Comparison of ENCODE assay signal across 17 cellular contexts in genomic region chr3:66831931-66832330, GRCh38.
DNase-seq lines count a peak whose midpoint lies in the region; ATAC-seq and TF ChIP-seq lines count a peak whose summit lies in the region.
"Had no signal": no experiment of that assay in that cellular context is flagged by ENCODE, and none has a peak within 500 bp of the region (broad histone marks: within the 10 kb centered on the region; RNA-seq: fewer than 3 reads in every experiment).

No MANE protein-coding gene starts in this region.

- no peaks in the 10 kb centered on the region for H3K9me3 Mint-ChIP-seq in glutamatergic neuron (ENCODE audit: unreplicated experiment)
- H3K9me3 Mint-ChIP-seq: CD4-positive, CD25-positive, alpha-beta regulatory T cell; CD8-positive, alpha-beta T cell; H9 had no signal

- H3K27ac ChIP-seq in body of pancreas (peak overlapping the region in 3 of 4 donors; percentile 14 to 85 (median 81)), MM.1S (ENCODE audit: low read length) (no peak overlapping the region)
- H3K27ac ChIP-seq: BLaER1, C4-2B, GM23248 had no signal

- H3K9me2 ChIP-seq in Loucy (replicated peaks; ENCODE audit: low read depth, low read length): no peaks in the 10 kb centered on the region
- H3K9me2 ChIP-seq in MM.1S (replicated peaks; ENCODE audit: insufficient read depth, low read length): no peaks in the 10 kb centered on the region

- H3K4me3 ChIP-seq in Loucy (ENCODE audit: low read length, poor library complexity, severe bottlenecking): no peak overlapping the region
- no peak overlapping the region for H3K4me3 ChIP-seq in body of pancreas
- no peak overlapping the region for H3K4me3 ChIP-seq in MM.1S (ENCODE audit: low read length)
- H3K4me3 ChIP-seq: BLaER1, GM12878, GM23248 had no signal

- H3K27ac Mint-ChIP-seq in glutamatergic neuron (ENCODE audit: unreplicated experiment): no peak overlapping the region
- H3K27ac Mint-ChIP-seq: B cell; CD4-positive, CD25-positive, alpha-beta regulatory T cell; CD8-positive, alpha-beta T cell; H9 had no signal

- H2AFZ ChIP-seq in Loucy (ENCODE audit: low read length) (no peak overlapping the region), MM.1S (ENCODE audit: low read length) (no peak overlapping the region)
- H2AFZ ChIP-seq: GM23248 had no signal

- DNase-seq in body of pancreas (no peak), glutamatergic neuron (no peak), MM.1S (no peak), GF-D8 (lab: John Stamatoyannopoulos, UW) (no peak)
- no peak for DNase-seq in stimulated activated CD4-positive, alpha-beta T cell treated with anti-CD3 and anti-CD28 coated beads, Interleukin-1b, Interleukin-23, amount 100 ng/mL, for 48 hours
- DNase-seq: Caco-2; CD4-positive, CD25-positive, alpha-beta regulatory T cell; CD8-positive, alpha-beta T cell; DMS153; DND-41; GM23248; H9 had no signal

- ATAC-seq in body of pancreas: peak; percentile 22
- ATAC-seq: CD8-positive, alpha-beta T cell; GM12878 had no signal

- H3K27me3 Mint-ChIP-seq in glutamatergic neuron (ENCODE audit: unreplicated experiment): peaks cover 2% of the 10 kb centered on the region

- H3K4me2 ChIP-seq in Loucy (ENCODE audit: low read depth, low read length, poor library complexity, severe bottlenecking) (no peak overlapping the region), MM.1S (ENCODE audit: low read depth, low read length) (no peak overlapping the region)
- H3K4me2 ChIP-seq: BLaER1 had no signal

- intact Hi-C loops in body of pancreas (cut with DNase I): loop anchor here (10.0 kb wide), 1 partner anchor 567 kb away; no protein-coding TSS in a partner anchor

- no peak overlapping the region for H3K9ac ChIP-seq in Loucy (ENCODE audit: low read depth, low read length, poor library complexity, severe bottlenecking)
- H3K9ac ChIP-seq in MM.1S (ENCODE audit: low read length): no peak overlapping the region
- H3K9ac ChIP-seq: BLaER1, GM23248 had no signal

- H3K36me3 ChIP-seq in Loucy (ENCODE audit: insufficient read depth, low read length) (no peaks in the 10 kb centered on the region), body of pancreas (replicated peaks in 1 of 2; ENCODE audit: insufficient read depth in 1 of 2, low read depth in 2 of 2) (no peaks in the 10 kb centered on the region), MM.1S (replicated peaks; ENCODE audit: insufficient read depth, low read length) (no peaks in the 10 kb centered on the region)
- H3K36me3 ChIP-seq: BLaER1 had no signal

- TF ChIP-seq CTCF in Loucy (conservative IDR thresholded peaks at IDR 0.05; ENCODE audit: low read length): 0 out of 2 replicates have a peak, but pooled peaks have one; percentile 9
- TF ChIP-seq CTCF in body of pancreas (IDR thresholded peaks at IDR 0.05): no peak
- peak; percentile 6 for TF ChIP-seq CTCF in glutamatergic neuron (IDR thresholded peaks at IDR 0.05; ENCODE audit: partially characterized antibody, unreplicated experiment)
- no peak for TF ChIP-seq CTCF in MM.1S (IDR thresholded peaks at IDR 0.05; ENCODE audit: low read length)

- WGBS in body of pancreas, 2 donors: 80 to 86% methylated on average over 1 of the region's 1 CpG

- no peak overlapping the region for H3K4me3 Mint-ChIP-seq in glutamatergic neuron (ENCODE audit: unreplicated experiment)
- H3K4me3 Mint-ChIP-seq: B cell; CD4-positive, CD25-positive, alpha-beta regulatory T cell; CD8-positive, alpha-beta T cell; H9 had no signal

- H4K20me1 ChIP-seq in Loucy (ENCODE audit: insufficient read depth, low read length, poor library complexity, severe bottlenecking) (no peaks in the 10 kb centered on the region), MM.1S (ENCODE audit: insufficient read depth, low read length) (no peaks in the 10 kb centered on the region)
- H4K20me1 ChIP-seq: BLaER1 had no signal

- H3K9me3 ChIP-seq in Loucy (ENCODE audit: insufficient read depth, low read depth, low read length): no peaks in the 10 kb centered on the region
- no peaks in the 10 kb centered on the region for H3K9me3 ChIP-seq in body of pancreas
- H3K9me3 ChIP-seq in MM.1S (replicated peaks; ENCODE audit: insufficient read depth, low read length): no peaks in the 10 kb centered on the region
- H3K9me3 ChIP-seq: BLaER1, Caco-2 had no signal

- no peaks in the 10 kb centered on the region for H3K36me3 Mint-ChIP-seq in glutamatergic neuron (ENCODE audit: unreplicated experiment)
- H3K36me3 Mint-ChIP-seq: CD4-positive, CD25-positive, alpha-beta regulatory T cell; CD8-positive, alpha-beta T cell had no signal

- H3F3A ChIP-seq in Loucy (ENCODE audit: low read depth) (no peaks in the 10 kb centered on the region), MM.1S (ENCODE audit: insufficient read depth, low read length) (0 out of 2 replicates have a peak, but pooled peaks cover 3% of the 10 kb centered on the region)

- H3K79me2 ChIP-seq in Loucy (ENCODE audit: insufficient read depth, low read length): no peaks in the 10 kb centered on the region
- H3K79me2 ChIP-seq in MM.1S (ENCODE audit: low read length): no peaks in the 10 kb centered on the region

- no peaks in the 10 kb centered on the region for H3K4me1 Mint-ChIP-seq in glutamatergic neuron (ENCODE audit: low read depth, unreplicated experiment)
- H3K4me1 Mint-ChIP-seq: B cell; CD4-positive, CD25-positive, alpha-beta regulatory T cell; H9 had no signal

- H3K27me3 ChIP-seq in Loucy (ENCODE audit: insufficient read depth, low read length, poor library complexity, severe bottlenecking) (no peaks in the 10 kb centered on the region), body of pancreas (no peaks in the 10 kb centered on the region), MM.1S (replicated peaks; ENCODE audit: insufficient read depth, low read length) (no peaks in the 10 kb centered on the region)
- H3K27me3 ChIP-seq: BLaER1 had no signal

- no peak for TF ChIP-seq POLR2A in body of pancreas (IDR thresholded peaks at IDR 0.05)

- H3K4me1 ChIP-seq in Loucy (ENCODE audit: insufficient read depth, low read length, poor library complexity, severe bottlenecking) (no peaks in the 10 kb centered on the region), body of pancreas (peaks cover 64% of the 10 kb centered on the region), MM.1S (ENCODE audit: low read length) (peaks cover 9% of the 10 kb centered on the region)
- H3K4me1 ChIP-seq: BLaER1, Caco-2 had no signal

Comparison
In these comparisons a context has a peak if more than half of its experiments do, and no peak if none do; other contexts are left out.
1. CTCF ChIP-seq: peak in Loucy (single experiment) and glutamatergic neuron (single experiment); none in body of pancreas (0 of 7) and MM.1S (single experiment).